9 cellular contexts compared by ENCODE assay signal in the genomic region with DNA sequence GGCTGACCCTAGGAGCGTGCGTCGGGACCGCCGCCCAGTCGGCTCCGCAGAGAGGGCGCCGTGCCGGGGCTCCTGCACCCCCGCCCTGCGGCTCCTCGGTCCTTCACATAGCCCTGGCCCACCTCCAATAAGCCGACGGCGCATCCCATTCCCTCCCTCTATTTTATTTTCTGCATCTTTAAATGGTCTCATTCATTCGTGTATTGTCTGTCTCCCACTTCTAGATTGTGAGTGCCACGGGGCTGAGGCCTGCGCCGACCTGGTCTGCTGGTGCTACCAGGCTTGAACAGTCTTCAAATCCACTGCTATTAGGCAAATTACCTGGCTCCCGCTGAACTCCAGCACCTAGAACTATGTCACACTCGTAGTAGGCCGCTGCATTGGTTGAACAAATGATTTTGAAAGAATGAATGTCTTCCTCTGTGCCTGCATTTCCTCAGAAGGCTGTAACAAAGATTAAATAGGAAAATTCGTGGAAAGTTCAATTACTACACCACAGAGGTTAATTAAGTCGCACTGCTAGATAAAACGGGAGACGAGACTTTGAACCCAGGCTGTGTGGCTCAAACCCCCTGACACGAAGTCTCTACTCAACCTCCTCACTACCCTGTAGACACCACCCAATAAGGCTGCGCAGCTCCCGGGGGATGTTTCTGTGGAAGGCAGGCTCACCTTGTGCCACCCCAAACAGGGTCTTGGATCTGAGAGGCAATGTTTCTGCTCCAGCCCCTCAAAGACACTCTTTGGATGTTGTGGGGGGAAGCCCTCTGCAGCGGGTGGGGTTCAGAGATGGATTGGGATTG. TPM values are rescaled to one million over a fixed set of nuclear protein-coding genes. Genes with fewer than 3 reads are reported as not detected.
DNase-seq lines count a peak whose midpoint lies in the region; ATAC-seq, FAIRE-seq and TF ChIP-seq lines count a peak whose summit lies in the region.
"Had no signal": no experiment of that assay in that cellular context is flagged by ENCODE, and none has a peak within 500 bp of the region (broad histone marks: within the 10 kb centered on the region; RNA-seq: fewer than 3 reads in every experiment).

No MANE protein-coding gene starts in this region.

- no peaks in the 10 kb centered on the region for H3K27me3 Mint-ChIP-seq in activated CD4-positive, alpha-beta T cell treated with anti-CD3 and anti-CD28 coated beads, Interleukin-2, amount 10 ng/mL, durations not matched to agents 24 days and 14 days

- H3K36me3 Mint-ChIP-seq in activated CD4-positive, alpha-beta T cell treated with anti-CD3 and anti-CD28 coated beads, Interleukin-2, amount 10 ng/mL, durations not matched to agents 24 days and 14 days (ENCODE audit: low read depth): peaks cover 12% of the 10 kb centered on the region

- no peak overlapping the region for H3K27ac Mint-ChIP-seq in activated CD4-positive, alpha-beta T cell treated with anti-CD3 and anti-CD28 coated beads, Interleukin-2, amount 10 ng/mL, durations not matched to agents 24 days and 14 days

- no peak for ATAC-seq in thoracic aorta (ENCODE audit: insufficient number of reproducible peaks, low FRiP score, low read depth)

- no peak for FAIRE-seq in H54 (lab: Jason Lieb, UNC)

- DNase-seq in activated CD4-positive, alpha-beta T cell treated with anti-CD3 and anti-CD28 coated beads, Interleukin-2, amount 10 ng/mL, durations not matched to agents 24 days and 14 days: no peak
- DNase-seq in activated CD4-positive, alpha-beta T cell treated with anti-CD3 and anti-CD28 coated beads for 48 hours: no peak
- DNase-seq in astrocyte of the cerebellum (ENCODE audit: low read depth): no peak
- no peak for DNase-seq in thoracic aorta (ENCODE audit: low spot score)
- DNase-seq in kidney glomerular epithelial cell (lab: John Stamatoyannopoulos, UW): no peak
- no peak for DNase-seq in H54 (ENCODE audit: insufficient read length, low spot score)
- DNase-seq in SK-N-DZ (ENCODE audit: low spot score): no peak
- DNase-seq: NCI-H1694 treated with DMSO at 0.1 percent for 48 hours had no signal

- intact Hi-C loops in activated CD4-positive, alpha-beta T cell treated with anti-CD3 and anti-CD28 coated beads, Interleukin-2, amount 10 ng/mL, durations not matched to agents 24 days and 14 days (cut with micrococcal nuclease): loop anchor here (1.0 to 10.0 kb wide), 2 partner anchors 21 to 1643 kb away; partner anchors contain the start of gene MTA2

- no peaks in the 10 kb centered on the region for H3K9me3 Mint-ChIP-seq in activated CD4-positive, alpha-beta T cell treated with anti-CD3 and anti-CD28 coated beads, Interleukin-2, amount 10 ng/mL, durations not matched to agents 24 days and 14 days

- in situ Hi-C loops in astrocyte of the cerebellum (cut with HindIII; ENCODE audit: low sequenced_read_pairs): no loop called here

- no peaks in the 10 kb centered on the region for H3K9me3 ChIP-seq in thoracic aorta

- TF ChIP-seq CTCF in astrocyte of the cerebellum (IDR thresholded peaks at IDR 0.05; ENCODE audit: low read depth, low read length, missing control alignments) (no peak), thoracic aorta (IDR thresholded peaks at IDR 0.05) (no peak)

- H3K27ac ChIP-seq in layer of hippocampus (ENCODE audit: low read depth, low read length) (peak overlapping the region; percentile 91), thoracic aorta (peak overlapping the region in 1 of 2 donors; percentile 93)

- H3K27me3 ChIP-seq in layer of hippocampus (ENCODE audit: control insufficient read depth, insufficient read depth, low read length) (no peaks in the 10 kb centered on the region), thoracic aorta (replicated peaks; ENCODE audit: insufficient read depth) (no peaks in the 10 kb centered on the region)

- peaks cover 27% of the 10 kb centered on the region for H3K4me1 Mint-ChIP-seq in activated CD4-positive, alpha-beta T cell treated with anti-CD3 and anti-CD28 coated beads, Interleukin-2, amount 10 ng/mL, durations not matched to agents 24 days and 14 days

- no peak for TF ChIP-seq POLR2A in H54 (IDR thresholded peaks at IDR 0.05; ENCODE audit: low read depth, low read length)

- H3K4me3 ChIP-seq in astrocyte of the cerebellum (ENCODE audit: low read depth, low read length) (peak overlapping the region; percentile 65), thoracic aorta (peak overlapping the region; percentile 98)

- H3K4me1 ChIP-seq in thoracic aorta (ENCODE audit: control insufficient read depth in 1 of 2, low read depth in 2 of 2): peaks cover 22 to 47% of the 10 kb centered on the region in 2 donors

- peaks cover 9% of the 10 kb centered on the region for H3K36me3 ChIP-seq in thoracic aorta

- H3K4me3 Mint-ChIP-seq in activated CD4-positive, alpha-beta T cell treated with anti-CD3 and anti-CD28 coated beads, Interleukin-2, amount 10 ng/mL, durations not matched to agents 24 days and 14 days: peak overlapping the region; percentile 90

RNA-seq across cellular contexts. Expression of gene PPP1R14B, which starts 1.2 kb away (rescaled TPM):
- total RNA-seq in activated CD4-positive, alpha-beta T cell treated with anti-CD3 and anti-CD28 coated beads, Interleukin-2, amount 10 ng/mL, durations not matched to agents 24 days and 14 days: 284 TPM in 2 replicates
- total RNA-seq in thoracic aorta: 100 to 1,000 TPM in 1 of 2 donors, 10 to 100 TPM in 1; 75.3 to 122 TPM
- 338 and 347 TPM in 2 replicates for polyA plus RNA-seq in SK-N-DZ (2014; cell fraction: cytosol; rRNA removed)
- polyA plus RNA-seq in SK-N-DZ (2014; cell fraction: nucleus; rRNA removed): 276 and 390 TPM in 2 replicates

RNA-seq across cellular contexts. Expression of gene PLCB3, which starts 3.4 kb away (rescaled TPM):
- total RNA-seq in activated CD4-positive, alpha-beta T cell treated with anti-CD3 and anti-CD28 coated beads, Interleukin-2, amount 10 ng/mL, durations not matched to agents 24 days and 14 days: 16.6 and 16.7 TPM in 2 replicates
- total RNA-seq in thoracic aorta: 10 to 100 TPM; 31.5 to 39.7 TPM
- 22.7 and 25.9 TPM in 2 replicates for polyA plus RNA-seq in SK-N-DZ (2014; cell fraction: cytosol; rRNA removed)
- polyA plus RNA-seq in SK-N-DZ (2014; cell fraction: nucleus; rRNA removed): 42.9 and 51.1 TPM in 2 replicates

RNA-seq across cellular contexts. Expression of gene FKBP2, which starts 7.0 kb away (rescaled TPM):
- 28.8 and 30.6 TPM in 2 replicates for total RNA-seq in activated CD4-positive, alpha-beta T cell treated with anti-CD3 and anti-CD28 coated beads, Interleukin-2, amount 10 ng/mL, durations not matched to agents 24 days and 14 days
- 10 to 100 TPM; 51.7 to 53.0 TPM for total RNA-seq in thoracic aorta
- polyA plus RNA-seq in SK-N-DZ (2014; cell fraction: cytosol; rRNA removed): 24.6 and 56.9 TPM in 2 replicates
- polyA plus RNA-seq in SK-N-DZ (2014; cell fraction: nucleus; rRNA removed): 27.8 and 42.6 TPM in 2 replicates

RNA-seq across cellular contexts. Expression of gene VEGFB, which starts 13.5 kb away (rescaled TPM):
- total RNA-seq in activated CD4-positive, alpha-beta T cell treated with anti-CD3 and anti-CD28 coated beads, Interleukin-2, amount 10 ng/mL, durations not matched to agents 24 days and 14 days: 65.4 and 66.7 TPM in 2 replicates
- 100 to 1,000 TPM in 1 of 2 donors, 10 to 100 TPM in 1; 81.8 to 107 TPM for total RNA-seq in thoracic aorta
- 25.6 and 51.1 TPM in 2 replicates for polyA plus RNA-seq in SK-N-DZ (2014; cell fraction: cytosol; rRNA removed)
- 46.0 and 61.0 TPM in 2 replicates for polyA plus RNA-seq in SK-N-DZ (2014; cell fraction: nucleus; rRNA removed)

RNA-seq across cellular contexts. Expression of gene DNAJC4, which starts 17.6 kb away (rescaled TPM):
- total RNA-seq in activated CD4-positive, alpha-beta T cell treated with anti-CD3 and anti-CD28 coated beads, Interleukin-2, amount 10 ng/mL, durations not matched to agents 24 days and 14 days: 19.9 and 20.0 TPM in 2 replicates
- total RNA-seq in thoracic aorta: 10 to 100 TPM; 13.5 to 53.2 TPM
- polyA plus RNA-seq in SK-N-DZ (2014; cell fraction: cytosol; rRNA removed): 5.3 and 6.5 TPM in 2 replicates
- 18.0 and 22.5 TPM in 2 replicates for polyA plus RNA-seq in SK-N-DZ (2014; cell fraction: nucleus; rRNA removed)
